ENCODE assay signal across 27 cellular contexts in genomic region chr6:168902075-168902474, GRCh38.
"Had no signal": no experiment of that assay in that cellular context is flagged by ENCODE, and none has a peak within 500 bp of the region (broad histone marks: within the 10 kb centered on the region; RNA-seq: fewer than 3 reads in every experiment).

No MANE protein-coding gene starts in this region.

- H3K4me3 ChIP-seq: stomach, suprapubic skin, testis, thoracic aorta, thyroid gland, tibial artery, tibial nerve, transverse colon, upper lobe of left lung, upper lobe of right lung, uterus, vagina had no signal

- H3K4me1 ChIP-seq: suprapubic skin, testis, thyroid gland, tibial nerve, upper lobe of left lung, upper lobe of right lung, uterus, vagina had no signal

- H3K9me3 ChIP-seq: stomach, suprapubic skin, testis, thoracic aorta, thyroid gland, tibial artery, transverse colon, upper lobe of left lung, upper lobe of right lung, uterus, vagina had no signal

- ATAC-seq: stimulated activated effector memory CD8-positive, alpha-beta T cell treated with anti-CD3 and anti-CD28 coated beads, Interleukin-12 subunit alpha, Interleukin-12 subunit beta, amount 100 ng/mL, for 72 hours; stimulated activated memory B cell treated with anti-CD40 and anti-IgM and Interleukin-4, amounts not matched to agents 10 μg/mL and 1 μg/mL and 100 μg/mL, for 72 hours; stimulated activated naive B cell treated with anti-CD40 and anti-IgM and Interleukin-4, amounts not matched to agents 10 μg/mL and 1 μg/mL and 100 μg/mL, for 72 hours; stimulated activated naive CD8-positive, alpha-beta T cell treated with anti-CD3 and anti-CD28 coated beads, Interleukin-15, amount 100 ng/mL, for 72 hours; upper lobe of right lung had no signal

- DNase-seq: stimulated activated CD4-positive, alpha-beta T cell treated with anti-CD3 and anti-CD28 coated beads, Interleukin-2, amount 100 ng/mL, for 48 hours; stimulated activated CD4-positive, alpha-beta T cell treated with anti-CD3 and anti-CD28 coated beads, Interleukin-4, amount 100 ng/mL, for 1 hour; stimulated activated CD4-positive, alpha-beta T cell treated with anti-CD3 and anti-CD28 coated beads, Interleukin-4, amount 100 ng/mL, for 24 hours; stimulated activated CD4-positive, alpha-beta T cell treated with anti-CD3 and anti-CD28 coated beads, Interleukin-4, amount 100 ng/mL, for 4 hours; stimulated activated CD8-positive, alpha-beta memory T cell treated with anti-CD3 and anti-CD28 coated beads, Interleukin-4, amount 100 ng/mL, for 48 hours; stimulated activated naive B cell treated with anti-CD40 and anti-IgM and Interleukin-4, amounts not matched to agents 10 μg/mL and 1 μg/mL and 100 μg/mL, for 72 hours; stimulated activated naive CD4-positive, alpha-beta T cell; stimulated activated naive CD4-positive, alpha-beta T cell treated with Interleukin-2 at 50 U/mL for 16 hours; stimulated activated naive CD8-positive, alpha-beta T cell treated with anti-CD3 and anti-CD28 coated beads, Interleukin-15, amount 100 ng/mL, for 72 hours; stimulated activated naive CD8-positive, alpha-beta T cell treated with anti-CD3 and anti-CD28 coated beads, Interleukin-15, Interleukin-2, amounts not matched to agents 100 U/mL and 50 U/mL, for 24 hours; stomach; substantia nigra; testis; thyroid gland; tibial artery; transverse colon; trophoblast cell; upper lobe of left lung; upper lobe of right lung; uterus had no signal

- H3K36me3 ChIP-seq: stomach, suprapubic skin, thoracic aorta, thyroid gland, tibial artery, tibial nerve, transverse colon, upper lobe of left lung, upper lobe of right lung, uterus, vagina had no signal

- FAIRE-seq: urothelium cell line had no signal

- H3K27ac ChIP-seq: stomach, suprapubic skin, testis, thoracic aorta, thyroid gland, tibial nerve, upper lobe of left lung, upper lobe of right lung, uterus, vagina had no signal

- H3K27me3 ChIP-seq: stomach, suprapubic skin, testis, thyroid gland, tibial artery, tibial nerve, transverse colon, upper lobe of left lung, upper lobe of right lung, uterus, vagina had no signal
